Comparison of ENCODE assay signal across 8 cellular contexts in the genomic region with DNA sequence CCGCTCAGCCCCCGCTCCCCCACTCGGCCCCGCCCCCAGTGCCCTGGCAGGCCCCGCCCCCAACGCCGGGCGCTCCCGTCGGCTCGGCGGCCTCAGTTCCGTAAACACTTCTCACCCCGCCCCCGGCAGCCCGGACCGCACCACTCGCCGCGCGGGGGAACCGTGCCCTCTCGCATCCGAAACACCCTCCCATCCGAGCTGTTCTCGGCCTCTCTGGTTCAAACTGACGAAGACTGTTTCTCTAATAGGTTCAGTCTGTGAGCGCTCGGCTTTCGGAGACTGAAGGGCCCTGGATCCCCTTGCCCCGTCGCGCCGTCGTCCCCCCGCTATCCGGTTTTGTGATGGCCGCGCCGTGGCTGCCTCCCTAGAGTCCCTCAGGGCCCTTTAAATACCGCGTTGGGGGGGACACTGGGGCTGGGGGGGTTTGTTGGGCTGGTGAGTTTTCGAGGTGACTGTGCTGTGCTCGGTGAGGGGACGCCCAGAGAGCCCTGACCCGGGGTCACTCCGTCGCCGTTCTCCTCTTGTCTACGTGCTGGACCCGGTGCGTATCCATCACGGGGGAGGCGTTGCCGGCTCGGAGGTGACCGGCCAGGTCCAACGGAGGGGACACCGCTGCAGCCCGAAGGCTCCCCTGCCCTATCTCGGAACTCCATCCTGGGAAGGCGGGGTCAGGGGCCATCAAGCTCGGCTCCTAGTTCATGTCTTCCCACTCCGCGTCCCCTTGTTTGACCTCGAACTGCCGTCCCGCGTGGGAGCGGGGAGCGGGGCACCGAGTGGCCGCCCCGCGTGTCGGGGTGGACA. TPM values are rescaled to one million over a fixed set of nuclear protein-coding genes. Genes with fewer than 3 reads are reported as not detected.
DNase-seq lines count a peak whose midpoint lies in the region; FAIRE-seq and TF ChIP-seq lines count a peak whose summit lies in the region.

TSS of gene TCP11L2 (plus strand) at position 333 of the 801 bp plus-strand sequence. CDS start 8,343 bp downstream, outside the sequence.

- no peaks in the 10 kb centered on the region for H3K36me3 Mint-ChIP-seq in activated naive CD4-positive, alpha-beta T cell treated with anti-CD3 and anti-CD28 coated beads for 36 hours (ENCODE audit: low read depth)

- H3K4me1 ChIP-seq in Loucy (ENCODE audit: insufficient read depth, low read length, poor library complexity, severe bottlenecking) (peaks cover 10% of the 10 kb centered on the region), neuronal stem cell (ENCODE audit: control insufficient read depth in 2 of 2, insufficient read depth in 1 of 2, low read depth in 1 of 2, low read length in 2 of 2) (peaks cover 6 to 18% of the 10 kb centered on the region in 2 donors)

- peak within 1 kb of the TSS; percentile 96 for H3K18ac ChIP-seq in neuronal stem cell (ENCODE audit: low read length)

- H2AK5ac ChIP-seq in neuronal stem cell (ENCODE audit: low read depth, low read length), result peak within 1 kb of the TSS; percentile 57

- peak within 1 kb of the TSS; percentile 93 for H3K4me3 Mint-ChIP-seq in activated naive CD4-positive, alpha-beta T cell treated with anti-CD3 and anti-CD28 coated beads for 36 hours

- H3K36me3 ChIP-seq in Loucy (ENCODE audit: insufficient read depth, low read length), result no peaks in the 10 kb centered on the region
- H3K36me3 ChIP-seq in neuronal stem cell (replicated peaks in 1 of 2; ENCODE audit: control insufficient read depth in 2 of 2, insufficient read depth in 2 of 2, low read length in 2 of 2), result no peaks in the 10 kb centered on the region

- H2BK5ac ChIP-seq in neuronal stem cell (ENCODE audit: low read length), result peak within 1 kb of the TSS; percentile 85

- H3K4me3 ChIP-seq in Loucy (ENCODE audit: low read length, poor library complexity, severe bottlenecking) (peak within 1 kb of the TSS; percentile 91), neuronal stem cell (ENCODE audit: low read length in 2 of 2) (peak within 1 kb of the TSS; percentile 84 to 88)

- H3K23ac ChIP-seq in neuronal stem cell (ENCODE audit: low read depth, low read length, poor library complexity), result peak within 1 kb of the TSS; percentile 90

- H3K27me3 ChIP-seq in Loucy (ENCODE audit: insufficient read depth, low read length, poor library complexity, severe bottlenecking) (no peaks in the 10 kb centered on the region), neuronal stem cell (ENCODE audit: control insufficient read depth in 3 of 3, insufficient read depth in 3 of 3, low read depth in 1 of 3, low read length in 3 of 3) (peaks cover 0 to 3% (median 2%) of the 10 kb centered on the region in 3 experiments)

- peak within 1 kb of the TSS; percentile 77 for H3K14ac ChIP-seq in neuronal stem cell (ENCODE audit: low read length)

- no CpG with 5 or more reads among the region's 76 CpGs for WGBS in neuronal stem cell (ENCODE audit: extremely low coverage in 2 of 2, insufficient read length in 2 of 2, insufficient replicate concordance in 1 of 2), 2 donors

- peak within 1 kb of the TSS; percentile 97 for H2AFZ ChIP-seq in Loucy (ENCODE audit: low read length)
- peak within 1 kb of the TSS; percentile 99 for H2AFZ ChIP-seq in neuronal stem cell (ENCODE audit: low read length)

- H3K27me3 Mint-ChIP-seq in activated naive CD4-positive, alpha-beta T cell treated with anti-CD3 and anti-CD28 coated beads for 36 hours (ENCODE audit: low read depth), result no peaks in the 10 kb centered on the region

- no peaks in the 10 kb centered on the region for H3K79me2 ChIP-seq in Loucy (ENCODE audit: insufficient read depth, low read length)

- H3K9ac ChIP-seq in Loucy (ENCODE audit: low read depth, low read length, poor library complexity, severe bottlenecking) (peak within 1 kb of the TSS; percentile 63), neuronal stem cell (ENCODE audit: low read depth, low read length, poor library complexity) (peak within 1 kb of the TSS; percentile 89)

- peak within 1 kb of the TSS; percentile 65 for H3K27ac ChIP-seq in neuronal stem cell (replicated peaks; ENCODE audit: low read length)

- no peaks in the 10 kb centered on the region for H3K9me3 ChIP-seq in Loucy (ENCODE audit: insufficient read depth, low read depth, low read length)
- H3K9me3 ChIP-seq in neuronal stem cell (replicated peaks in 1 of 2; ENCODE audit: control insufficient read depth in 2 of 2, insufficient read depth in 1 of 2, low read depth in 1 of 2, low read length in 2 of 2), result no peaks in the 10 kb centered on the region

- H3K79me1 ChIP-seq in neuronal stem cell (ENCODE audit: low read depth, low read length), result peaks cover 2% of the 10 kb centered on the region

- H2BK12ac ChIP-seq in neuronal stem cell (ENCODE audit: low read length), result peak within 1 kb of the TSS; percentile 79

- H3K4me2 ChIP-seq in Loucy (ENCODE audit: low read depth, low read length, poor library complexity, severe bottlenecking) (peak within 1 kb of the TSS; percentile 84), neuronal stem cell (ENCODE audit: insufficient read depth, low read length, poor library complexity, severe bottlenecking) (peak within 1 kb of the TSS; percentile 92)

- no peaks in the 10 kb centered on the region for H3K9me2 ChIP-seq in Loucy (replicated peaks; ENCODE audit: low read depth, low read length)

- no peaks in the 10 kb centered on the region for H3K9me3 Mint-ChIP-seq in activated naive CD4-positive, alpha-beta T cell treated with anti-CD3 and anti-CD28 coated beads for 36 hours

- no peaks in the 10 kb centered on the region for H4K20me1 ChIP-seq in Loucy (ENCODE audit: insufficient read depth, low read length, poor library complexity, severe bottlenecking)

- H4K8ac ChIP-seq in neuronal stem cell (ENCODE audit: low read depth, low read length), result peak within 1 kb of the TSS; percentile 98

- FAIRE-seq in H54 (lab: Jason Lieb, UNC) (no peak), frontal cortex (lab: Jason Lieb, UNC) (no peak)

- TF ChIP-seq POLR2A in H54 (IDR thresholded peaks at IDR 0.05; ENCODE audit: low read depth, low read length), result no peak

- no peak for TF ChIP-seq CTCF in Loucy (conservative IDR thresholded peaks at IDR 0.05; ENCODE audit: low read length)

- CTCF ChIA-PET in activated naive CD4-positive, alpha-beta T cell treated with anti-CD3 and anti-CD28 coated beads for 36 hours (lab: Charles Lee), result interaction anchor here (1.7 kb wide), 1 partner anchor 55 kb away, joined by 4 read pairs; the partner anchor contains the start of gene POLR3B

- peak within 1 kb of the TSS; percentile 55 for H2BK15ac ChIP-seq in neuronal stem cell (ENCODE audit: low read length)

- no peaks in the 10 kb centered on the region for H3F3A ChIP-seq in Loucy (ENCODE audit: low read depth)

- no peak within 1 kb of the TSS for H4K91ac ChIP-seq in neuronal stem cell (ENCODE audit: low read depth, low read length, poor library complexity)

- no peak within 1 kb of the TSS for H3K4ac ChIP-seq in neuronal stem cell (ENCODE audit: low read length)

- H2BK120ac ChIP-seq in neuronal stem cell (ENCODE audit: low read depth, low read length), result peak within 1 kb of the TSS; percentile 36

- peak within 1 kb of the TSS; percentile 99 for H3K27ac Mint-ChIP-seq in activated naive CD4-positive, alpha-beta T cell treated with anti-CD3 and anti-CD28 coated beads for 36 hours

- peak; percentile 87 for DNase-seq in Daoy (ENCODE audit: low read depth)
- DNase-seq in H54 (ENCODE audit: insufficient read length, low spot score), result peak; percentile 69
- DNase-seq in SK-N-DZ (ENCODE audit: low spot score), result peak; percentile 75
- peak; percentile 88 for DNase-seq in activated naive CD4-positive, alpha-beta T cell treated with anti-CD3 and anti-CD28 coated beads for 36 hours
- DNase-seq in frontal cortex (ENCODE audit: low spot score in 2 of 2), result peak; percentile 92 to 93
- DNase-seq in neuronal stem cell (ENCODE audit: low spot score), result peak; percentile 74
- peak; percentile 61 for DNase-seq in stromal cell of bone marrow (ENCODE audit: low read depth)

- intact Hi-C loops in activated naive CD4-positive, alpha-beta T cell treated with anti-CD3 and anti-CD28 coated beads for 36 hours (cut with micrococcal nuclease), result loop anchor here (1.0 to 10.0 kb wide), 11 partner anchors 53 to 1618 kb away; partner anchors contain the start of genes APPL2, C12orf75, CRY1 and POLR3B

- H3K4me1 Mint-ChIP-seq in activated naive CD4-positive, alpha-beta T cell treated with anti-CD3 and anti-CD28 coated beads for 36 hours (ENCODE audit: low read depth), result peaks cover 55% of the 10 kb centered on the region

RNA-seq across cellular contexts. Expression of gene TCP11L2, which starts in this region (rescaled TPM):
- 2.3 and 2.5 TPM in 2 replicates for total RNA-seq in Daoy (2014; rRNA removed; shearing (Covaris generic))
- polyA plus RNA-seq in SK-N-DZ (2014; cell fraction: cytosol; rRNA removed), result 3.3 and 4.0 TPM in 2 replicates
- 1.8 and 10.5 TPM in 2 replicates for polyA plus RNA-seq in SK-N-DZ (2014; cell fraction: nucleus; rRNA removed)
- 10 to 100 TPM in 1 of 2 experiments, 1 to 10 TPM in 1; 9.2 to 10.3 TPM for total RNA-seq in activated naive CD4-positive, alpha-beta T cell treated with anti-CD3 and anti-CD28 coated beads for 36 hours
- 47.3 TPM for total RNA-seq in frontal cortex
- 5.3 TPM for polyA plus RNA-seq in neuronal stem cell (2013, experiment 1 of 2)
- polyA plus RNA-seq in neuronal stem cell (2013, experiment 2 of 2), result 5.4 TPM

Comparison
In these comparisons a context has a peak if more than half of its experiments do, and no peak if none do; other contexts are left out.
1. Peak in every context shown above with its lines: DNase-seq, H3K4me3 ChIP-seq and H3K27ac ChIP-seq.